In the genomic region with DNA sequence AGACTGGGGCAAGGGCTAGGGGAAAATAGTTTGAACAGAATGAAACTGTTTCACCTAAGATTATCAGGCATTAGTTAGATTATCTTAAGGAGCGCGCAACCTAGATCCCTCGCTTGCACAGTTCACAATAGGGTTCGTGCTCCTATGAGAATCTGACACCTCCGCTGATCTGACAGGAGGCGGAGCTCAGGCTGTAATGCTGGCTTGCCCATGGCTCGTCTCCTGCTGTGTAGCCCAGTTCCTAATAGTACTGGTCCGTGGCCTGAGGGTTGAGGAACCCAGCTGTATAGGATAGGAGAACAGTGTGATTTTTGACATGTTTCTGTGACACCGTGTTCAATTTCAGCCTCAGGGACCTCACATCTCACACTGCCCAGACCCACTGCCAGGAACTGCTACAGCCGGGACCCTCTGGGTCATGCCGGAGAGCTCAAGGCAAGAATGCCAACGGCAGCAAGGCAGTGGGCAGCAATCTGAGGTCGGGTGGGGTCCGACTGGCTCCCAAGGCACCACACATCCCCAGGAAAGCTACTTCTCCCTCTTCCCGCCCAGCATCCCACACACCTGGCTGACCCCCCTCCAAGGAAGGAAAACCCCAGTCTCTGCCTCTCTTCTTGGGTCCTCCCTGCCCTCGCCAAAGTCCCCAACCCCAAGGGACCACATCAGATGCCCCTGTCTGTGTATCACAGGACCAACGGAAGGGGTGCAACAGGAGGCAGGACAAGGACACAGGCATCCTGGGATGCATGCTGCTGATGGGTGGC, we compare ENCODE assay signal across 13 cellular contexts. TPM values are rescaled to one million over a fixed set of nuclear protein-coding genes. Genes with fewer than 3 reads are reported as not detected.
DNase-seq lines count a peak whose midpoint lies in the region; ATAC-seq and TF ChIP-seq lines count a peak whose summit lies in the region.
"Had no signal": no experiment of that assay in that cellular context is flagged by ENCODE, and none has a peak within 500 bp of the region (broad histone marks: within the 10 kb centered on the region; RNA-seq: fewer than 3 reads in every experiment).

No MANE protein-coding gene starts in this region.

- no peaks in the 10 kb centered on the region for H3K4me1 ChIP-seq in Peyer's patch

- H3K27me3 Mint-ChIP-seq in progenitor cell of endocrine pancreas = peaks cover 73% of the 10 kb centered on the region
- peaks cover 35% of the 10 kb centered on the region for H3K27me3 Mint-ChIP-seq in activated T-helper 17 cell treated with anti-CD3 and anti-CD28 coated beads, Interleukin-2, amount 50 U/mL, for 72 hours
- H3K27me3 Mint-ChIP-seq in effector memory CD8-positive, alpha-beta T cell = peaks cover 68 to 93% of the 10 kb centered on the region in 2 donors

- H3K27ac Mint-ChIP-seq in progenitor cell of endocrine pancreas = no peak overlapping the region
- H3K27ac Mint-ChIP-seq in activated T-helper 17 cell treated with anti-CD3 and anti-CD28 coated beads, Interleukin-2, amount 50 U/mL, for 72 hours = no peak overlapping the region
- H3K27ac Mint-ChIP-seq in effector memory CD8-positive, alpha-beta T cell = no peak overlapping the region
- H3K27ac Mint-ChIP-seq: activated CD4-positive, alpha-beta T cell treated with anti-CD3 and anti-CD28 coated beads, Interleukin-2, amount 10 ng/mL, durations not matched to agents 24 days and 14 days; activated naive CD8-positive, alpha-beta T cell treated with anti-CD3 and anti-CD28 coated beads for 36 hours; CD4-positive, alpha-beta memory T cell had no signal

- TF ChIP-seq CTCF in Peyer's patch (IDR thresholded peaks at IDR 0.05) = no peak
- TF ChIP-seq CTCF in progenitor cell of endocrine pancreas (IDR thresholded peaks at IDR 0.05; ENCODE audit: unreplicated experiment) = no peak

- H3K4me1 Mint-ChIP-seq in progenitor cell of endocrine pancreas (ENCODE audit: low read depth) = no peaks in the 10 kb centered on the region
- H3K4me1 Mint-ChIP-seq in activated T-helper 17 cell treated with anti-CD3 and anti-CD28 coated beads, Interleukin-2, amount 50 U/mL, for 72 hours = no peaks in the 10 kb centered on the region
- peaks cover 0 to 2% of the 10 kb centered on the region in 2 donors for H3K4me1 Mint-ChIP-seq in effector memory CD8-positive, alpha-beta T cell (ENCODE audit: low read depth in 2 of 2)
- H3K4me1 Mint-ChIP-seq: activated CD4-positive, alpha-beta T cell treated with anti-CD3 and anti-CD28 coated beads, Interleukin-2, amount 10 ng/mL, durations not matched to agents 24 days and 14 days; activated naive CD8-positive, alpha-beta T cell treated with anti-CD3 and anti-CD28 coated beads for 36 hours; CD4-positive, alpha-beta memory T cell had no signal

- no peaks in the 10 kb centered on the region for H3K36me3 ChIP-seq in Peyer's patch

- no peaks in the 10 kb centered on the region for H3K9me3 ChIP-seq in Peyer's patch

- no peak overlapping the region for H3K27ac ChIP-seq in Peyer's patch

- no peaks in the 10 kb centered on the region for H3K27me3 ChIP-seq in Peyer's patch

- DNase-seq in G401 (ENCODE audit: low spot score) = peak; percentile 77
- peak in 2 of 3 donors; percentile 9 to 24 for DNase-seq in Peyer's patch
- peak; percentile 37 for DNase-seq in Right ventricle myocardium inferior (ENCODE audit: missing footprints)
- peak; percentile 8 for DNase-seq in progenitor cell of endocrine pancreas (ENCODE audit: low spot score, unreplicated experiment)
- DNase-seq in effector memory CD8-positive, alpha-beta T cell = no peak
- DNase-seq in NCI-H2171 treated with DMSO at 0.1 percent for 48 hours (lab: John Stamatoyannopoulos, UW) = no peak
- DNase-seq: activated CD4-positive, alpha-beta T cell treated with anti-CD3 and anti-CD28 coated beads, Interleukin-2, amount 10 ng/mL, durations not matched to agents 24 days and 14 days; activated naive CD8-positive, alpha-beta T cell treated with anti-CD3 and anti-CD28 coated beads for 36 hours; effector memory CD4-positive, alpha-beta T cell; NCI-H1417 treated with DMSO at 0.1 percent for 48 hours had no signal

- intact Hi-C loops in Right ventricle myocardium inferior (cut with DNase I) = loop anchor here (5.0 to 10.0 kb wide), 2 partner anchors 36 to 159 kb away; no protein-coding TSS in a partner anchor

- in situ Hi-C loops in G401 (cut with HindIII; ENCODE audit: low sequenced_read_pairs) = no loop called here

- H3K9me3 Mint-ChIP-seq in progenitor cell of endocrine pancreas (ENCODE audit: low read depth) = no peaks in the 10 kb centered on the region
- H3K9me3 Mint-ChIP-seq in activated T-helper 17 cell treated with anti-CD3 and anti-CD28 coated beads, Interleukin-2, amount 50 U/mL, for 72 hours = no peaks in the 10 kb centered on the region
- H3K9me3 Mint-ChIP-seq in effector memory CD8-positive, alpha-beta T cell = no peaks in the 10 kb centered on the region
- H3K9me3 Mint-ChIP-seq: activated CD4-positive, alpha-beta T cell treated with anti-CD3 and anti-CD28 coated beads, Interleukin-2, amount 10 ng/mL, durations not matched to agents 24 days and 14 days; activated naive CD8-positive, alpha-beta T cell treated with anti-CD3 and anti-CD28 coated beads for 36 hours had no signal

- no peak overlapping the region for H3K4me3 Mint-ChIP-seq in progenitor cell of endocrine pancreas (ENCODE audit: low read depth)
- H3K4me3 Mint-ChIP-seq in activated T-helper 17 cell treated with anti-CD3 and anti-CD28 coated beads, Interleukin-2, amount 50 U/mL, for 72 hours = no peak overlapping the region
- no peak overlapping the region for H3K4me3 Mint-ChIP-seq in effector memory CD8-positive, alpha-beta T cell
- H3K4me3 Mint-ChIP-seq: activated CD4-positive, alpha-beta T cell treated with anti-CD3 and anti-CD28 coated beads, Interleukin-2, amount 10 ng/mL, durations not matched to agents 24 days and 14 days; activated naive CD8-positive, alpha-beta T cell treated with anti-CD3 and anti-CD28 coated beads for 36 hours; CD4-positive, alpha-beta memory T cell had no signal

- no peaks in the 10 kb centered on the region for H3K36me3 Mint-ChIP-seq in progenitor cell of endocrine pancreas (ENCODE audit: insufficient read depth)
- no peaks in the 10 kb centered on the region for H3K36me3 Mint-ChIP-seq in activated T-helper 17 cell treated with anti-CD3 and anti-CD28 coated beads, Interleukin-2, amount 50 U/mL, for 72 hours (ENCODE audit: low read depth)
- no peaks in the 10 kb centered on the region for H3K36me3 Mint-ChIP-seq in effector memory CD8-positive, alpha-beta T cell (ENCODE audit: insufficient read depth)
- H3K36me3 Mint-ChIP-seq: activated naive CD8-positive, alpha-beta T cell treated with anti-CD3 and anti-CD28 coated beads for 36 hours; CD4-positive, alpha-beta memory T cell had no signal

- no peak for TF ChIP-seq POLR2A in Peyer's patch (IDR thresholded peaks at IDR 0.05)

- ATAC-seq in Right ventricle myocardium inferior = peak; percentile 68
- no peak for ATAC-seq in activated CD4-positive, CD25-positive, alpha-beta regulatory T cell treated with anti-CD3 and anti-CD28 coated beads, Interleukin-2, amount 50 U/mL, for 24 hours
- ATAC-seq in activated T-helper 17 cell treated with anti-CD3 and anti-CD28 coated beads, Interleukin-2, amount 50 U/mL, for 72 hours (replicated peaks) = no peak
- no peak for ATAC-seq in effector memory CD8-positive, alpha-beta T cell (replicated peaks)

- H3K4me3 ChIP-seq in Peyer's patch = no peak overlapping the region

RNA-seq across cellular contexts. Expression of a gene that starts 31.7 kb away (rescaled TPM):
- 0.06 and 2.2 TPM in 2 replicates for total RNA-seq in G401 (2014; rRNA removed; shearing (Covaris generic))
- total RNA-seq in Peyer's patch = 1 to 10 TPM in 3 of 4 donors, under 1 TPM in 1; 0.67 to 3.9 (median 2.2) TPM
- 95.4 TPM for total RNA-seq in Right ventricle myocardium inferior
- 9.3 and 12.2 TPM in 2 replicates for total RNA-seq in progenitor cell of endocrine pancreas
- total RNA-seq in activated T-helper 17 cell treated with anti-CD3 and anti-CD28 coated beads, Interleukin-2, amount 50 U/mL, for 72 hours = 1 to 10 TPM; 1.0 to 1.7 TPM
- total RNA-seq: CD4-positive, alpha-beta memory T cell had no signal

Comparison
In these comparisons a context has a peak if more than half of its experiments do, and no peak if none do; other contexts are left out.
1. DNase-seq: peak in G401 (single experiment), Peyer's patch (2 of 3), Right ventricle myocardium inferior (single experiment) and progenitor cell of endocrine pancreas (single experiment); none in effector memory CD8-positive, alpha-beta T cell (0 of 3) and NCI-H2171 treated with DMSO at 0.1 percent for 48 hours (single experiment).